ENCODE assay signal across 8 cellular contexts in the genomic region with DNA sequence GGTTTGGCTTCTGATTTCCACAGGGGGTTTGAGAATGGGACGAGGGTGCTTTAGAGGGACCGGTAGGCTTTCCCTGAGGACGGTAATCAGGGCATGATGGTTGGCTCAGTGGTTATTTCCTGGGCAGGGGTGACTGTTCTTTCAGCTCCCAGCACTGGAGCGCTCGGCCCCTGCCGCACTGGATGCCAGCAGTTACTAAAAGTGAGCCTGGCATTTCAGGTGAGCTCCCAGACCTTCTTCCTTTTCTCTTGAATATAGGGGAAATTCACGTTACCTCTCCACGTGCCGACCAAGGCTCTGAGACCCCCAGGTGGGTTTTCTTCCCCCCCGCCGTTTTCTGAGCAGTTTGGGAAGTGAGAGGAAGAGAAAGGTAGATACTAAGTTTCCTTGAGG. TPM values are rescaled to one million over a fixed set of nuclear protein-coding genes. Genes with fewer than 3 reads are reported as not detected.
DNase-seq lines count a peak whose midpoint lies in the region; ATAC-seq, FAIRE-seq and TF ChIP-seq lines count a peak whose summit lies in the region.

No MANE protein-coding gene starts in this region.

- H3K27me3 ChIP-seq in WERI-Rb-1 (ENCODE audit: insufficient read depth, low read depth, severe bottlenecking) = no peaks in the 10 kb centered on the region
- no peaks in the 10 kb centered on the region for H3K27me3 ChIP-seq in skeletal muscle satellite cell (ENCODE audit: control insufficient read depth, insufficient read depth, low read length)

- no peak for TF ChIP-seq CTCF in WERI-Rb-1 (IDR thresholded peaks at IDR 0.05; ENCODE audit: low read depth, low read length)
- no peak for TF ChIP-seq CTCF in foreskin fibroblast (IDR thresholded peaks at IDR 0.05; ENCODE audit: low read depth, low read length)

- H3K4me1 ChIP-seq in skeletal muscle satellite cell (ENCODE audit: control insufficient read depth, insufficient read depth, low read length) = peaks cover 44% of the 10 kb centered on the region

- H3K9me3 ChIP-seq in WERI-Rb-1 (ENCODE audit: severe bottlenecking) (no peaks in the 10 kb centered on the region), skeletal muscle satellite cell (replicated peaks; ENCODE audit: low read length) (no peaks in the 10 kb centered on the region)

- peak; percentile 83 for FAIRE-seq in GM19239 (lab: Jason Lieb, UNC)

- peak overlapping the region; percentile 90 for H3K27ac ChIP-seq in WERI-Rb-1

- no peak for DNase-seq in GM19239 (ENCODE audit: insufficient read length, low spot score)
- no peak for DNase-seq in WERI-Rb-1
- DNase-seq in foreskin fibroblast = no peak
- no peak for DNase-seq in amniotic stem cell (lab: John Stamatoyannopoulos, UW)
- no peak for DNase-seq in GF-D8 (lab: John Stamatoyannopoulos, UW)
- DNase-seq in T1000 (lab: John Stamatoyannopoulos, UW) = no peak

- no peak for ATAC-seq in HG02588 (IDR thresholded peaks at IDR 0.05; ENCODE audit: unreplicated experiment)

- H3K36me3 ChIP-seq in WERI-Rb-1 (peaks cover 13% of the 10 kb centered on the region), skeletal muscle satellite cell (ENCODE audit: insufficient read depth, low read length) (peaks cover 8% of the 10 kb centered on the region)

- peak overlapping the region; percentile 94 for H3K4me2 ChIP-seq in skeletal muscle satellite cell (ENCODE audit: low read length)

- H3K9ac ChIP-seq in skeletal muscle satellite cell (ENCODE audit: low read depth, low read length) = peak overlapping the region; percentile 93

- peak overlapping the region; percentile 97 for H3K4me3 ChIP-seq in WERI-Rb-1 (ENCODE audit: low read depth, low read length)
- peak overlapping the region; percentile 80 to 85 for H3K4me3 ChIP-seq in foreskin fibroblast (ENCODE audit: low read depth in 1 of 2, low read length in 2 of 2)
- peak overlapping the region; percentile 97 for H3K4me3 ChIP-seq in skeletal muscle satellite cell (ENCODE audit: low read length)

RNA-seq across cellular contexts. Expression of a gene that starts 1.0 kb away (rescaled TPM):
- total RNA-seq in skeletal muscle satellite cell (2012; rRNA removed) = 30.9 and 39.3 TPM in 2 replicates

RNA-seq across cellular contexts. Expression of a gene that starts 34.8 kb away (rescaled TPM):
- total RNA-seq in skeletal muscle satellite cell (2012; rRNA removed) = under 0.01 TPM in 1 of 2 replicates, not detected in the other
